ENCODE assay signal across 19 cellular contexts in genomic region chr5:154620406-154620805, GRCh38.
DNase-seq lines count a peak whose midpoint lies in the region; ATAC-seq and TF ChIP-seq lines count a peak whose summit lies in the region.
"Had no signal": no experiment of that assay in that cellular context is flagged by ENCODE, and none has a peak within 500 bp of the region (broad histone marks: within the 10 kb centered on the region; RNA-seq: fewer than 3 reads in every experiment).

No MANE protein-coding gene starts in this region.

- H3K36me3 ChIP-seq in upper lobe of right lung, result no peaks in the 10 kb centered on the region
- no peaks in the 10 kb centered on the region for H3K36me3 ChIP-seq in Peyer's patch
- H3K36me3 ChIP-seq: HAP-1 had no signal

- no peak for TF ChIP-seq POLR2A in Peyer's patch (IDR thresholded peaks at IDR 0.05)

- intact Hi-C loops in upper lobe of right lung (cut with DNase I), result no loop called here

- in situ Hi-C loops in KBM-7 (cut with MboI; ENCODE audit: low pct_unique_long_range_greater_than_20kb, low sequenced_read_pairs), result loop anchor here (25.0 kb wide), 2 partner anchors 533 to 633 kb away; no protein-coding TSS in a partner anchor

- H3K27ac ChIP-seq in upper lobe of right lung (no peak overlapping the region), Peyer's patch (no peak overlapping the region)
- H3K27ac ChIP-seq: GM23248, SK-N-MC had no signal

- DNase-seq in KBM-7 (peak; percentile 77), NOMO-1 (lab: John Stamatoyannopoulos, UW; ENCODE audit: unreplicated experiment in 2 of 2) (peak; percentile 34 to 67), SKM-1 treated with dmso at 0.1 percent for 144 hours (lab: John Stamatoyannopoulos, UW; ENCODE audit: unreplicated experiment) (peak; percentile 78), upper lobe of right lung (no peak), Peyer's patch (no peak), kidney tubule cell (ENCODE audit: low spot score) (no peak)
- DNase-seq: C1 segment of cervical spinal cord, GM23248, KG1, NCI-H1092 treated with DMSO at 0.1 percent for 48 hours, NCI-H2081 treated with DMSO at 0.1 percent for 48 hours, NCI-H510A, NCI-H748 treated with DMSO at 0.1 percent for 48 hours, T-helper 1 cell had no signal

- H3K4me3 ChIP-seq in upper lobe of right lung, result no peak overlapping the region
- no peak overlapping the region for H3K4me3 ChIP-seq in Peyer's patch
- H3K4me3 ChIP-seq: GM23248, HAP-1, SK-N-MC had no signal

- ATAC-seq in upper lobe of right lung (peak; percentile 47), GM21786 (IDR thresholded peaks at IDR 0.05; ENCODE audit: unreplicated experiment) (no peak)
- ATAC-seq: Panc1, Right ventricle myocardium inferior had no signal

- TF ChIP-seq CTCF in upper lobe of right lung (IDR thresholded peaks at IDR 0.05) (no peak), Peyer's patch (IDR thresholded peaks at IDR 0.05) (no peak)

- no peaks in the 10 kb centered on the region for H3K27me3 ChIP-seq in upper lobe of right lung
- no peaks in the 10 kb centered on the region for H3K27me3 ChIP-seq in Peyer's patch

- H3K9me3 ChIP-seq in upper lobe of right lung (no peaks in the 10 kb centered on the region), Peyer's patch (no peaks in the 10 kb centered on the region)
- H3K9me3 ChIP-seq: HAP-1 had no signal

- H3K4me1 ChIP-seq in upper lobe of right lung (no peaks in the 10 kb centered on the region), Peyer's patch (no peaks in the 10 kb centered on the region)
- H3K4me1 ChIP-seq: HAP-1 had no signal

Comparison
In these comparisons a context has a peak if more than half of its experiments do, and no peak if none do; other contexts are left out.
1. DNase-seq: peak in KBM-7 (single experiment), NOMO-1 (2 of 2) and SKM-1 treated with dmso at 0.1 percent for 144 hours (single experiment); none in upper lobe of right lung (single experiment), Peyer's patch (0 of 3) and kidney tubule cell (single experiment).